Comparison of ENCODE assay signal across 1 cellular context in the genomic region with DNA sequence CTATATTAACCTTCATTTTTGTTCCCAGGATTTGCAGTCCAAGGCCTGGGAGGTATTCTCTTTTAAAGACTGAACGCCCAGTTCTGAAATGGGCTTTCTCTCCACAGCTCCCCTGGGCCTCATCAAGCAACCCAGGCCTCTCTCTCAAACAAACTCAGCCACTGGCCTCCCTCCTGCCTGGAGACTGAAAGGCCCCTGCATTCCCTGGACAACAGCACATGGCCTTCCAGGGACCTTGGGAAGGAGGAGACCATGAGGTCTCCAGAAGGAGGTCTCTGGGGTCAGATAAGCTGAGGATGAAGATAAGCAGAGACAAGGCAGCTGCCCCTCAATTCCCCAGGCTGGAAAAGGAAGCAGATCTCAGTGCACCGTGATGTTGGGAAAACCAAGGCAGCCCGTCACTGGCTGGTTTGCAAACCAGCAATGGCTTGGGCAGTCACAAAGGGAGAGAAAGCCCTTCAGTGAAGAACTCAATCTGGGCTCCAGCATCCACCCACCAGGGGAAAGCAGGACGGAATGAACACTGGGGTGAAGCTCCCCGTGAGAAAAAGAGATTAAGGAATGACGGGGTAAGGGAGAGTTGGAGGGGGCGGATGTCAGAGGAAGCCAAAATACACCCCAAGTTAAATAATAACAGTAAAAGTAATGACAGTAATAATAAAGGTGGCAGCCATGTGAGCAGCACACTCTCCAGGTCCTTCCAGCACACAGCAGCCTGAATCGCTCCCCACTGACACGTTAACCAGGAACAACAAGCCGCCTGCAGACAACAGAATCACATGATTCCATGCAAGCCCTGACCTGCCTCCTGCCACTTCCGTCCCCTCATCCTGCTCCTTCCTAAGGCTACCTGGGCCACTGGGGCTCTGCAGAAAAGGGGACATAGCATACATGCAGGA.
TF ChIP-seq lines count a peak whose summit lies in the region.

No MANE protein-coding gene starts in this region.

TF ChIP-seq in HEK293, 187 proteins besides CTCF, POLR2A, EP300 and RAD21 (continued from another document):
- TF ChIP-seq ZIC2 (tag by site-specific recombination; IDR thresholded peaks at IDR 0.05) (peak; percentile 35), ZNF777 (tag by site-specific recombination; IDR thresholded peaks at IDR 0.05; ENCODE audit: borderline replicate concordance) (no peak), ZNF114 (tag by site-specific recombination; IDR thresholded peaks at IDR 0.05) (no peak), ZNF660 (tag by site-specific recombination; IDR thresholded peaks at IDR 0.05) (no peak), ZNF26 (tag by site-specific recombination; IDR thresholded peaks at IDR 0.05) (no peak)
- TF ChIP-seq, protein P1, sequence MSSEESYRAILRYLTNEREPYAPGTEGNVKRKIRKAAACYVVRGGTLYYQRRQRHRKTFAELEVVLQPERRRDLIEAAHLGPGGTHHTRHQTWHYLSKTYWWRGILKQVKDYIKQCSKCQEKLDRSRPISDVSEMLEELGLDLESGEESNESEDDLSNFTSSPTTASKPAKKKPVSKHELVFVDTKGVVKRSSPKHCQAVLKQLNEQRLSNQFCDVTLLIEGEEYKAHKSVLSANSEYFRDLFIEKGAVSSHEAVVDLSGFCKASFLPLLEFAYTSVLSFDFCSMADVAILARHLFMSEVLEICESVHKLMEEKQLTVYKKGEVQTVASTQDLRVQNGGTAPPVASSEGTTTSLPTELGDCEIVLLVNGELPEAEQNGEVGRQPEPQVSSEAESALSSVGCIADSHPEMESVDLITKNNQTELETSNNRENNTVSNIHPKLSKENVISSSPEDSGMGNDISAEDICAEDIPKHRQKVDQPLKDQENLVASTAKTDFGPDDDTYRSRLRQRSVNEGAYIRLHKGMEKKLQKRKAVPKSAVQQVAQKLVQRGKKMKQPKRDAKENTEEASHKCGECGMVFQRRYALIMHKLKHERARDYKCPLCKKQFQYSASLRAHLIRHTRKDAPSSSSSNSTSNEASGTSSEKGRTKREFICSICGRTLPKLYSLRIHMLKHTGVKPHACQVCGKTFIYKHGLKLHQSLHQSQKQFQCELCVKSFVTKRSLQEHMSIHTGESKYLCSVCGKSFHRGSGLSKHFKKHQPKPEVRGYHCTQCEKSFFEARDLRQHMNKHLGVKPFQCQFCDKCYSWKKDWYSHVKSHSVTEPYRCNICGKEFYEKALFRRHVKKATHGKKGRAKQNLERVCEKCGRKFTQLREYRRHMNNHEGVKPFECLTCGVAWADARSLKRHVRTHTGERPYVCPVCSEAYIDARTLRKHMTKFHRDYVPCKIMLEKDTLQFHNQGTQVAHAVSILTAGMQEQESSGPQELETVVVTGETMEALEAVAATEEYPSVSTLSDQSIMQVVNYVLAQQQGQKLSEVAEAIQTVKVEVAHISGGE (tag by site-specific recombination; conservative IDR thresholded peaks at IDR 0.05; ENCODE audit: low read depth): no peak
